Comparison of ENCODE assay signal across 8 cellular contexts in genomic region chrX:130079824-130080406, GRCh38. TPM values are rescaled to one million over a fixed set of nuclear protein-coding genes. Genes with fewer than 3 reads are reported as not detected.
DNase-seq lines count a peak whose midpoint lies in the region; ATAC-seq, FAIRE-seq and TF ChIP-seq lines count a peak whose summit lies in the region.

No MANE protein-coding gene starts in this region.

- 44 to 64% (median 44%) methylated on average over 6 to 9 of the region's 9 CpGs for WGBS in small intestine, 3 donors

- H3K4me1 ChIP-seq in small intestine (ENCODE audit: control insufficient read depth in 2 of 2, insufficient read depth in 1 of 2, low read depth in 1 of 2, low read length in 1 of 2), result peaks cover 0 to 3% of the 10 kb centered on the region in 2 donors

- peaks cover 0 to 2% of the 10 kb centered on the region in 2 donors for H3K36me3 ChIP-seq in small intestine (ENCODE audit: control insufficient read depth in 2 of 2, insufficient read depth in 2 of 2, low read length in 2 of 2)

- no peak for ATAC-seq in GM18870 (IDR thresholded peaks at IDR 0.05; ENCODE audit: unreplicated experiment)

- TF ChIP-seq CTCF in astrocyte of the cerebellum (IDR thresholded peaks at IDR 0.05; ENCODE audit: low read depth, low read length, missing control alignments), result peak; percentile 69

- H3K4me3 ChIP-seq in astrocyte of the cerebellum (ENCODE audit: low read depth, low read length), result no peak overlapping the region
- no peak overlapping the region for H3K4me3 ChIP-seq in small intestine (ENCODE audit: low read depth in 1 of 2, low read length in 2 of 2)

- H3K9me3 ChIP-seq in small intestine (ENCODE audit: control insufficient read depth, low read depth), result no peaks in the 10 kb centered on the region

- in situ Hi-C loops in astrocyte of the cerebellum (cut with HindIII; ENCODE audit: low sequenced_read_pairs), result no loop called here

- no peaks in the 10 kb centered on the region for H3K27me3 ChIP-seq in small intestine (ENCODE audit: control insufficient read depth in 2 of 2, insufficient read depth in 2 of 2, low read length in 2 of 2)

- no peak overlapping the region for H3K27ac ChIP-seq in small intestine (ENCODE audit: low read depth in 1 of 2, low read length in 1 of 2)

- DNase-seq in NCI-H2171 treated with DMSO at 0.1 percent for 48 hours (lab: John Stamatoyannopoulos, UW) (peak; percentile 30), NCI-H2171 (lab: John Stamatoyannopoulos, UW) (no peak), NCI-H1092 (lab: John Stamatoyannopoulos, UW) (peak; percentile 63), T follicular helper cell (ENCODE audit: low read depth) (peak; percentile 33), astrocyte of the cerebellum (ENCODE audit: low read depth) (peak; percentile 49), hypothalamus (lab: John Stamatoyannopoulos, UW) (peak in 36 of 51 donors; percentile 1 to 60 (median 10)), small intestine (peak; percentile 75)

- no peak for FAIRE-seq in small intestine (lab: Jason Lieb, UNC)

RNA-seq across cellular contexts. Expression of gene ELF4, which starts 30.4 kb away (rescaled TPM):
- 10 to 100 TPM; 10.4 to 13.8 (median 13.6) TPM for polyA plus RNA-seq in small intestine
